In the genomic region with DNA sequence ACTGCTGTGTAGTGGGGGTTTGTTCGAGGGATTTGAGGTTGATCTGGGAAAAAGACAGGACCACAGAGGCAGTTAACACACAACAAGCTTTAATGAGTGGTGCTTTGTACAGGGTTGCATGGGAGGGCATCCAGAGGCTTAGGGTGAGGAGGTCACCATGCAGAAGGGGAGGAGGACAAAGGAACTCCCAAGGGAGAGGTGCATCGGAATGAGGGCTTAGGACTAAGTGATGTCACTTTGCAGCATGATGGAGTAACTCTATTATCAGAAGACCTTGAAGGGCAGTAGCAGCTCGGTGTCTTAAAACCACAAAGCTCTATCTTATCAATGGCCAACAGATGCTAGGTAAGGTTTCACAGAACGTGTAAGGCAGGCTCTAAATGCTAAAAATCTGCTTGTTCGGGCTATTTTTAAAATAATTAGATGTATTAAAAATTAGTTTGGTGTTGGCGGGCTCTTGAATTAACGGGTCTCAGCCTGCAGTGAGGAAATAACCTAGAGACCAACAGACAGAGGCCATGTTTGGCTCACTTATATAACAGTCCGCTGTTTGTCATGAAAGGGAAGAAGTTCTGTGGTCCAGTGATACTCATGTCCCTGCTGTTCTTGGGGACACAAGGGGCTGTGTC, we compare ENCODE assay signal across 21 cellular contexts. TPM values are rescaled to one million over a fixed set of nuclear protein-coding genes. Genes with fewer than 3 reads are reported as not detected.
DNase-seq lines count a peak whose midpoint lies in the region; ATAC-seq and TF ChIP-seq lines count a peak whose summit lies in the region.
"Had no signal": no experiment of that assay in that cellular context is flagged by ENCODE, and none has a peak within 500 bp of the region (broad histone marks: within the 10 kb centered on the region; RNA-seq: fewer than 3 reads in every experiment).

No MANE protein-coding gene starts in this region.

- H3K4me1 ChIP-seq in Loucy (ENCODE audit: insufficient read depth, low read length, poor library complexity, severe bottlenecking) (peaks cover 94% of the 10 kb centered on the region), neuronal stem cell (ENCODE audit: control insufficient read depth in 2 of 2, insufficient read depth in 1 of 2, low read depth in 1 of 2, low read length in 2 of 2) (peaks cover 21 to 26% of the 10 kb centered on the region in 2 donors), PC-9 (replicated peaks; ENCODE audit: insufficient read depth) (peaks cover 12% of the 10 kb centered on the region), A673 (ENCODE audit: insufficient read depth, low read length, poor library complexity, severe bottlenecking) (peaks cover 5% of the 10 kb centered on the region)

- H2BK12ac ChIP-seq in neuronal stem cell (ENCODE audit: low read length) = no peak overlapping the region

- H3K4me3 ChIP-seq in Loucy (ENCODE audit: low read length, poor library complexity, severe bottlenecking) (no peak overlapping the region), neuronal stem cell (ENCODE audit: low read length in 2 of 2) (no peak overlapping the region), PC-9 (no peak overlapping the region), A673 (ENCODE audit: low read depth, low read length, poor library complexity, severe bottlenecking) (no peak overlapping the region)
- H3K4me3 ChIP-seq: heart right ventricle, left ventricle myocardium inferior, right atrium auricular region had no signal

- H2AFZ ChIP-seq in Loucy (ENCODE audit: low read length) (no peak overlapping the region), neuronal stem cell (ENCODE audit: low read length) (no peak overlapping the region), PC-9 (no peak overlapping the region)

- no peaks in the 10 kb centered on the region for H3K36me3 ChIP-seq in Loucy (ENCODE audit: insufficient read depth, low read length)
- H3K36me3 ChIP-seq in neuronal stem cell (replicated peaks in 1 of 2; ENCODE audit: control insufficient read depth in 2 of 2, insufficient read depth in 2 of 2, low read length in 2 of 2) = peaks cover 0 to under 1% of the 10 kb centered on the region in 2 donors
- H3K36me3 ChIP-seq in PC-9 (ENCODE audit: low read depth) = 0 out of 2 replicates have a peak, but pooled peaks cover 1% of the 10 kb centered on the region
- no peaks in the 10 kb centered on the region for H3K36me3 ChIP-seq in A673 (ENCODE audit: insufficient read depth, low read length, poor library complexity, severe bottlenecking)
- H3K36me3 ChIP-seq: right atrium auricular region had no signal

- no peaks in the 10 kb centered on the region for H3K79me1 ChIP-seq in neuronal stem cell (ENCODE audit: low read depth, low read length)

- H4K20me1 ChIP-seq in Loucy (ENCODE audit: insufficient read depth, low read length, poor library complexity, severe bottlenecking) (no peaks in the 10 kb centered on the region), PC-9 (ENCODE audit: insufficient read depth) (no peaks in the 10 kb centered on the region)

- intact Hi-C loops in PC-9 (cut with micrococcal nuclease; ENCODE audit: unreplicated experiment) (no loop called here), A673 (cut with micrococcal nuclease; ENCODE audit: unreplicated experiment) (no loop called here)

- TF ChIP-seq CTCF in Loucy (conservative IDR thresholded peaks at IDR 0.05; ENCODE audit: low read length) (no peak), PC-9 (conservative IDR thresholded peaks at IDR 0.05) (no peak), A673 (conservative IDR thresholded peaks at IDR 0.05; ENCODE audit: low read depth, low read length) (no peak)

- H2BK15ac ChIP-seq in neuronal stem cell (ENCODE audit: low read length) = no peak overlapping the region

- ATAC-seq in GM21723 (IDR thresholded peaks at IDR 0.05; ENCODE audit: unreplicated experiment) = no peak
- ATAC-seq: Panc1 had no signal

- CTCF ChIA-PET in PC-9 (lab: Charles Lee) (no interaction called here), A673 (lab: Charles Lee) (no interaction called here)

- H3K4me3 Mint-ChIP-seq in T-helper 1 cell treated with Interleukin-12 subunit alpha and Interleukin-12 subunit beta and Interleukin-4 antibody, amounts not matched to agents 30 μg/mL and 1 μg/mL, for 36 hours = no peak overlapping the region
- H3K4me3 Mint-ChIP-seq: dendritic cell treated with granulocyte-macrophage colony-stimulating factor and Interleukin-4, amounts not matched to agents 40 ng/mL and 50 ng/mL, for 4 days had no signal

- peak overlapping the region; percentile 81 for H3K27ac ChIP-seq in neuronal stem cell (replicated peaks; ENCODE audit: low read length)
- H3K27ac ChIP-seq in PC-9 = no peak overlapping the region
- no peak overlapping the region for H3K27ac ChIP-seq in A673 (ENCODE audit: low read depth, low read length, poor library complexity, severe bottlenecking)
- H3K27ac ChIP-seq: 22Rv1, right atrium auricular region had no signal

- WGBS in neuronal stem cell (ENCODE audit: extremely low coverage in 2 of 2, insufficient read length in 2 of 2, insufficient replicate concordance in 1 of 2), 2 donors = no CpG with 5 or more reads among the region's 8 CpGs

- H3K79me2 ChIP-seq in Loucy (ENCODE audit: insufficient read depth, low read length) (peaks cover 8% of the 10 kb centered on the region; the same call in 1 of the 2 replicates), PC-9 (ENCODE audit: low read depth) (no peaks in the 10 kb centered on the region)

- H3K4me2 ChIP-seq in Loucy (ENCODE audit: low read depth, low read length, poor library complexity, severe bottlenecking) = peak overlapping the region; percentile 50
- no peak overlapping the region for H3K4me2 ChIP-seq in neuronal stem cell (ENCODE audit: insufficient read depth, low read length, poor library complexity, severe bottlenecking)
- H3K4me2 ChIP-seq in PC-9 = no peak overlapping the region

- no peak overlapping the region for H3K23ac ChIP-seq in neuronal stem cell (ENCODE audit: low read depth, low read length, poor library complexity)

- H3K9me3 ChIP-seq in Loucy (ENCODE audit: insufficient read depth, low read depth, low read length) = no peaks in the 10 kb centered on the region
- H3K9me3 ChIP-seq in neuronal stem cell (replicated peaks in 1 of 2; ENCODE audit: control insufficient read depth in 2 of 2, insufficient read depth in 1 of 2, low read depth in 1 of 2, low read length in 2 of 2) = no peaks in the 10 kb centered on the region
- peaks cover 4% of the 10 kb centered on the region; the same call in 1 of the 2 replicates for H3K9me3 ChIP-seq in PC-9 (ENCODE audit: insufficient read depth, low read depth)
- no peaks in the 10 kb centered on the region for H3K9me3 ChIP-seq in A673 (ENCODE audit: low read depth, low read length, poor library complexity, severe bottlenecking)
- H3K9me3 ChIP-seq: heart right ventricle, left ventricle myocardium inferior, right atrium auricular region had no signal

- no peaks in the 10 kb centered on the region for H3K27me3 Mint-ChIP-seq in T-helper 1 cell treated with Interleukin-12 subunit alpha and Interleukin-12 subunit beta and Interleukin-4 antibody, amounts not matched to agents 30 μg/mL and 1 μg/mL, for 36 hours (ENCODE audit: low read depth)

- no peak overlapping the region for H2AK5ac ChIP-seq in neuronal stem cell (ENCODE audit: low read depth, low read length)

- H3K9me3 Mint-ChIP-seq in T-helper 1 cell treated with Interleukin-12 subunit alpha and Interleukin-12 subunit beta and Interleukin-4 antibody, amounts not matched to agents 30 μg/mL and 1 μg/mL, for 36 hours = peaks cover 2% of the 10 kb centered on the region
- H3K9me3 Mint-ChIP-seq: dendritic cell treated with granulocyte-macrophage colony-stimulating factor and Interleukin-4, amounts not matched to agents 40 ng/mL and 50 ng/mL, for 4 days had no signal

- H3K14ac ChIP-seq in neuronal stem cell (ENCODE audit: low read length) = no peak overlapping the region

- H3F3A ChIP-seq in Loucy (ENCODE audit: low read depth) (no peaks in the 10 kb centered on the region; the same call in 1 of the 2 replicates), PC-9 (ENCODE audit: insufficient read depth, low read depth) (peaks cover 11% of the 10 kb centered on the region; the same call in 1 of the 2 replicates)

- H3K9me2 ChIP-seq in Loucy (replicated peaks; ENCODE audit: low read depth, low read length) = no peaks in the 10 kb centered on the region
- H3K9me2 ChIP-seq in PC-9 (ENCODE audit: insufficient read depth) = no peaks in the 10 kb centered on the region

- no peak overlapping the region for H3K4ac ChIP-seq in neuronal stem cell (ENCODE audit: low read length)

- H3K27me3 ChIP-seq in Loucy (ENCODE audit: insufficient read depth, low read length, poor library complexity, severe bottlenecking) (no peaks in the 10 kb centered on the region), neuronal stem cell (ENCODE audit: control insufficient read depth in 3 of 3, insufficient read depth in 3 of 3, low read depth in 1 of 3, low read length in 3 of 3) (no peaks in the 10 kb centered on the region), PC-9 (ENCODE audit: insufficient read depth, low read depth) (no peaks in the 10 kb centered on the region), A673 (replicated peaks; ENCODE audit: insufficient read depth, low read depth, low read length, poor library complexity) (no peaks in the 10 kb centered on the region)
- H3K27me3 ChIP-seq: heart right ventricle, right atrium auricular region had no signal

- BruUV-seq in PC-9 (replicated peaks; lab: Mats Ljungman, UMichigan) (no TSS peak), A673 (replicated peaks; lab: Mats Ljungman, UMichigan) (no TSS peak)

- POLR2A ChIA-PET in PC-9 (lab: Charles Lee; ENCODE audit: unreplicated experiment) (no interaction called here), A673 (lab: Charles Lee; ENCODE audit: low non-redundant PET) (no interaction called here)

- H4K8ac ChIP-seq in neuronal stem cell (ENCODE audit: low read depth, low read length) = no peak overlapping the region

- DNase-seq in T-helper 1 cell = no peak
- DNase-seq in amniotic epithelial cell (ENCODE audit: low read depth) = peak; percentile 83
- DNase-seq in neuronal stem cell (ENCODE audit: low spot score) = peak; percentile 63
- no peak for DNase-seq in PC-9
- DNase-seq in A673 (ENCODE audit: low spot score) = no peak
- DNase-seq: activated CD4-positive, CD25-positive, alpha-beta regulatory T cell; AML-193; HCEC 1CT; heart right ventricle; left ventricle myocardium inferior; NCI-H1417 treated with DMSO at 0.1 percent for 48 hours; occipital lobe; stimulated activated CD8-positive, alpha-beta memory T cell treated with anti-CD3 and anti-CD28 coated beads, Interleukin-4, amount 100 ng/mL, for 48 hours; substantia nigra had no signal

- no peak overlapping the region for H2BK120ac ChIP-seq in neuronal stem cell (ENCODE audit: low read depth, low read length)

- no peak overlapping the region for H3K18ac ChIP-seq in neuronal stem cell (ENCODE audit: low read length)

- H2BK5ac ChIP-seq in neuronal stem cell (ENCODE audit: low read length) = no peak overlapping the region

- H4K91ac ChIP-seq in neuronal stem cell (ENCODE audit: low read depth, low read length, poor library complexity) = no peak overlapping the region

- no peak overlapping the region for H3K9ac ChIP-seq in Loucy (ENCODE audit: low read depth, low read length, poor library complexity, severe bottlenecking)
- H3K9ac ChIP-seq in neuronal stem cell (ENCODE audit: low read depth, low read length, poor library complexity) = no peak overlapping the region

- peaks cover 13% of the 10 kb centered on the region for H3K36me3 Mint-ChIP-seq in T-helper 1 cell treated with Interleukin-12 subunit alpha and Interleukin-12 subunit beta and Interleukin-4 antibody, amounts not matched to agents 30 μg/mL and 1 μg/mL, for 36 hours (ENCODE audit: low read depth)

- peaks cover 69% of the 10 kb centered on the region for H3K4me1 Mint-ChIP-seq in T-helper 1 cell treated with Interleukin-12 subunit alpha and Interleukin-12 subunit beta and Interleukin-4 antibody, amounts not matched to agents 30 μg/mL and 1 μg/mL, for 36 hours (ENCODE audit: low read depth)

- peak overlapping the region; percentile 4 for H3K27ac Mint-ChIP-seq in T-helper 1 cell treated with Interleukin-12 subunit alpha and Interleukin-12 subunit beta and Interleukin-4 antibody, amounts not matched to agents 30 μg/mL and 1 μg/mL, for 36 hours

RNA-seq across cellular contexts. Expression of a gene that starts 37.9 kb away (rescaled TPM):
- 6.4 TPM for polyA plus RNA-seq in neuronal stem cell (2013, experiment 1 of 2)
- polyA plus RNA-seq in neuronal stem cell (2013, experiment 2 of 2) = 6.5 TPM
- total RNA-seq in PC-9 (2021) (13.3 and 13.4 TPM in 2 replicates), A673 (2021) (0.06 TPM in 1 of 2 replicates, not detected in the other)

Comparison
In these comparisons a context has a peak if more than half of its experiments do, and no peak if none do; other contexts are left out.
1. DNase-seq: peak in amniotic epithelial cell (single experiment) and neuronal stem cell (single experiment); none in T-helper 1 cell (0 of 5), PC-9 (0 of 2) and A673 (single experiment).
2. RNA of a gene that starts 37.9 kb away (total RNA-seq): 13.3 to 13.4 TPM in PC-9; 0.06 TPM in A673; every median in the first group is over 10 times any median in the second.